ENCODE assay signal across 21 cellular contexts in genomic region chr1:202648822-202649221, GRCh38.
"Had no signal": no experiment of that assay in that cellular context is flagged by ENCODE, and none has a peak within 500 bp of the region (broad histone marks: within the 10 kb centered on the region; RNA-seq: fewer than 3 reads in every experiment).

No MANE protein-coding gene starts in this region.

- H3K9me3 Mint-ChIP-seq: activated B cell treated with CpG ODN at 0.5 μM for 24 hours; activated naive CD4-positive, alpha-beta T cell treated with anti-CD3 and anti-CD28 coated beads, Interleukin-2, amount 50 U/mL, for 72 hours; activated T-cell treated with anti-CD3 and anti-CD28 coated beads, Interleukin-2, amount 50 U/mL, for 72 hours; central memory CD8-positive, alpha-beta T cell; dendritic cell treated with granulocyte-macrophage colony-stimulating factor and Interleukin-4, amounts not matched to agents 40 ng/mL and 50 ng/mL, for 4 days; naive B cell had no signal

- H3K4me1 ChIP-seq: foreskin keratinocyte had no signal

- H3K36me3 Mint-ChIP-seq: activated CD8-positive, alpha-beta memory T cell treated with anti-CD3 and anti-CD28 coated beads, Interleukin-2, amount 10 ng/mL, durations not matched to agents 7 days and 5 days; activated naive CD4-positive, alpha-beta T cell treated with anti-CD3 and anti-CD28 coated beads, Interleukin-2, amount 50 U/mL, for 72 hours; naive B cell had no signal

- H3K36me3 ChIP-seq: esophagus muscularis mucosa, heart left ventricle, left ventricle myocardium inferior, tibial nerve had no signal

- DNase-seq: activated B cell treated with CpG ODN at 0.5 μM for 24 hours; activated CD4-positive, alpha-beta T cell treated with anti-CD3 and anti-CD28 coated beads, Interleukin-2, amount 50 U/mL, for 1 hour; activated CD8-positive, alpha-beta memory T cell treated with anti-CD3 and anti-CD28 coated beads, Interleukin-2, amount 10 ng/mL, durations not matched to agents 7 days and 5 days; activated CD8-positive, alpha-beta T cell treated with anti-CD3 and anti-CD28 coated beads, Interleukin-2, amount 10 ng/mL, durations not matched to agents 7 days and 5 days; activated naive CD4-positive, alpha-beta T cell; activated T-cell treated with anti-CD3 and anti-CD28 coated beads, Interleukin-2, amount 50 U/mL, for 72 hours; anterior cingulate cortex; foreskin keratinocyte; heart left ventricle; hypothalamus; left ventricle myocardium inferior; naive B cell; occipital lobe; right cardiac atrium; stimulated activated naive CD4-positive, alpha-beta T cell treated with Interleukin-2 at 50 U/mL for 16 hours; T-helper 2 cell had no signal

- H3K27ac Mint-ChIP-seq: activated B cell treated with CpG ODN at 0.5 μM for 24 hours; activated CD8-positive, alpha-beta memory T cell treated with anti-CD3 and anti-CD28 coated beads, Interleukin-2, amount 10 ng/mL, durations not matched to agents 7 days and 5 days; activated CD8-positive, alpha-beta T cell treated with anti-CD3 and anti-CD28 coated beads, Interleukin-2, amount 10 ng/mL, durations not matched to agents 7 days and 5 days; activated naive CD4-positive, alpha-beta T cell treated with anti-CD3 and anti-CD28 coated beads, Interleukin-2, amount 50 U/mL, for 72 hours; activated T-cell treated with anti-CD3 and anti-CD28 coated beads, Interleukin-2, amount 50 U/mL, for 72 hours; dendritic cell treated with granulocyte-macrophage colony-stimulating factor and Interleukin-4, amounts not matched to agents 40 ng/mL and 50 ng/mL, for 4 days; naive B cell had no signal

- H3K4me1 Mint-ChIP-seq: activated CD8-positive, alpha-beta memory T cell treated with anti-CD3 and anti-CD28 coated beads, Interleukin-2, amount 10 ng/mL, durations not matched to agents 7 days and 5 days had no signal

- H3K4me3 Mint-ChIP-seq: activated B cell treated with CpG ODN at 0.5 μM for 24 hours; activated CD8-positive, alpha-beta memory T cell treated with anti-CD3 and anti-CD28 coated beads, Interleukin-2, amount 10 ng/mL, durations not matched to agents 7 days and 5 days; activated CD8-positive, alpha-beta T cell treated with anti-CD3 and anti-CD28 coated beads, Interleukin-2, amount 10 ng/mL, durations not matched to agents 7 days and 5 days; activated T-cell treated with anti-CD3 and anti-CD28 coated beads, Interleukin-2, amount 50 U/mL, for 72 hours; central memory CD8-positive, alpha-beta T cell; dendritic cell treated with granulocyte-macrophage colony-stimulating factor and Interleukin-4, amounts not matched to agents 40 ng/mL and 50 ng/mL, for 4 days; naive B cell had no signal

- H3K9me3 ChIP-seq: esophagus muscularis mucosa, heart left ventricle, left ventricle myocardium inferior, tibial nerve had no signal

- ATAC-seq: activated CD8-positive, alpha-beta memory T cell treated with anti-CD3 and anti-CD28 coated beads, Interleukin-2, amount 10 ng/mL, durations not matched to agents 7 days and 5 days; activated CD8-positive, alpha-beta T cell treated with anti-CD3 and anti-CD28 coated beads, Interleukin-2, amount 10 ng/mL, durations not matched to agents 7 days and 5 days; activated naive CD4-positive, alpha-beta T cell treated with anti-CD3 and anti-CD28 coated beads, Interleukin-2, amount 50 U/mL, for 72 hours; activated T-cell treated with anti-CD3 and anti-CD28 coated beads, Interleukin-2, amount 50 U/mL, for 72 hours; foreskin keratinocyte; heart left ventricle; right cardiac atrium had no signal

- H3K4me3 ChIP-seq: esophagus muscularis mucosa, heart left ventricle, left ventricle myocardium inferior, tibial nerve had no signal

- H3K27ac ChIP-seq: esophagus muscularis mucosa, foreskin keratinocyte, heart left ventricle, left ventricle myocardium inferior, tibial nerve had no signal
